In the genomic region with DNA sequence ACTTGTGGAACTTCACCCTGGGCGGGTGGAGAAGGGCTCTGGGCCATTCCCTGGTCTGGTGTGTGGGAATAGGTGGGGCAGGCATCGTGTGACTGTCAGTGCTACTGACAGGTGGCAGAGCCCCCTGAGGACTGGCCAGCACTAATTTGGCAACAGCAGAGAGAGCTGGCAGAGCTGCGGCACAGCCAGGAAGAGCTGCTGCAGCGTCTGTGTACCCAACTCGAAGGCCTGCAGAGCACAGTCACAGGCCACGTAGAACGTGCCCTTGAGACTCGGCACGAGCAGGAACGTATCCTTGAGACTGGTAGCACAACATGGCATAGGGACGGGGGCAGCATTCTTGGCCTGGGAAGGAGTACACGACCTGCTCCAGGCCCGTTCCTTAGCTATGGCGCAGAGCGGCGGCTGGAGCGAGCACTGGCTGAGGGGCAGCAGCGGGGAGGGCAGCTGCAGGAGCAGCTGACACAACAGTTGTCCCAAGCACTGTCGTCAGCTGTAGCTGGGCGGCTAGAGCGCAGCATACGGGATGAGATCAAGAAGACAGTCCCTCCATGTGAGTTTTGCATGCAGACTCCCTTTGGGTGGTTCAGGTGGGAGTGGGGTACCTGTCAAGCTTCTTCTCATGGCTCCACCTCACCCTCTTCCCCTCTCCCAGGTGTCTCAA, we compare ENCODE assay signal across 1 cellular context.
A peak's percentile ranks its signal among the peaks of the same experiment; 100 is the strongest.
TF ChIP-seq lines count a peak whose summit lies in the region.

No MANE protein-coding gene starts in this region.

TF ChIP-seq in K562, 482 proteins besides CTCF, POLR2A, EP300 and RAD21:
- TF ChIP-seq MYNN (IDR thresholded peaks at IDR 0.05) (no peak), MYNN (CRISPR knock-in tag; IDR thresholded peaks at IDR 0.05) (no peak), SRSF7 (optimal IDR thresholded peaks at IDR 0.05; ENCODE audit: low read depth, low read length) (no peak), ZBTB43 (CRISPR knock-in tag; IDR thresholded peaks at IDR 0.05) (no peak), POLR2G (IDR thresholded peaks at IDR 0.05; ENCODE audit: low read depth, low read length) (0 out of 2 replicates have a peak, but pooled peaks have one; percentile 50), RBM22 (IDR thresholded peaks at IDR 0.05; ENCODE audit: low read depth, low read length, poor library complexity, severe bottlenecking) (no peak), RBFOX2 (IDR thresholded peaks at IDR 0.05; ENCODE audit: low read depth, low read length) (peak; percentile 47; the same call in 1 of the 2 replicates)
